16 cellular contexts compared by ENCODE assay signal in the genomic region with DNA sequence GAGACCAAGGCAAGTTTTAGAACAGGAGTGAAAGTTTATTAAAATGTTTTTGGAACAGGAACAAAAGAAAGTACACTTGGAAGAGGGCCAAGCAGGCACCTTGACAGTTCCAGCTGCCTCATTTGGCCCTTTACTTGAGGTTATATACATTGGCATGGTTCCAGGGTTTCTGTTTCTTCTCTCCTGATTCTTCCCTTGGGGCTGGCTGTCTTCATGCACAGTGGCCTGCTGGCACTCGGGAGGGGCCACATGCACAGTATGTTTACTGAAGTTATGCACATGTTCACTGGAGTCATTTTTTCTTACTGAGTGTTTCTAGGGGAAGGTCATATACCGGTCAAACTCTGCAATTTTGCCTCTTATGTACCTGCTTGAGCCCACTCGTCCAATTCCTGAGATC.
DNase-seq lines count a peak whose midpoint lies in the region; TF ChIP-seq lines count a peak whose summit lies in the region.
"Had no signal": no experiment of that assay in that cellular context is flagged by ENCODE, and none has a peak within 500 bp of the region (broad histone marks: within the 10 kb centered on the region; RNA-seq: fewer than 3 reads in every experiment).

No MANE protein-coding gene starts in this region.

- 20% methylated on average over 3 of the region's 3 CpGs for WGBS in prostate gland

- TF ChIP-seq POLR2A in prostate gland (IDR thresholded peaks at IDR 0.05) = no peak

- peak overlapping the region in 1 of 2 donors; percentile 28 for H3K27ac ChIP-seq in prostate gland
- H3K27ac ChIP-seq: GM23248, HL-60, SJCRH30 had no signal

- H3K4me1 ChIP-seq in prostate gland (replicated peaks) = no peaks in the 10 kb centered on the region
- H3K4me1 ChIP-seq: SJCRH30 had no signal

- intact Hi-C loops in prostate gland (cut with DNase I) = no loop called here

- no peaks in the 10 kb centered on the region for H3K27me3 ChIP-seq in prostate gland (replicated peaks; ENCODE audit: insufficient read depth)
- H3K27me3 ChIP-seq: SJCRH30 had no signal

- no peaks in the 10 kb centered on the region for H3K36me3 ChIP-seq in prostate gland
- H3K36me3 ChIP-seq: SJCRH30 had no signal

- no peak for TF ChIP-seq CTCF in prostate gland (IDR thresholded peaks at IDR 0.05)

- peak; percentile 6 for DNase-seq in H4 (ENCODE audit: low spot score)
- peak; percentile 60 for DNase-seq in NCI-H2029 treated with DMSO at 0.1 percent for 48 hours (lab: John Stamatoyannopoulos, UW)
- DNase-seq in astrocyte of the hippocampus (ENCODE audit: low read depth, low spot score) = peak; percentile 1
- DNase-seq in prostate gland (ENCODE audit: low spot score) = peak; percentile 65
- DNase-seq in Ammon's horn (ENCODE audit: low spot score) = no peak
- DNase-seq in LoVo (ENCODE audit: low spot score) = no peak
- no peak for DNase-seq in T1000 (lab: John Stamatoyannopoulos, UW)
- DNase-seq: activated CD4-positive, alpha-beta memory T cell treated with anti-CD3 and anti-CD28 coated beads, Interleukin-2, amount 10 ng/mL, durations not matched to agents 7 days and 5 days; anterior cingulate cortex; CD4-positive, alpha-beta T cell; GM23248; NCI-H774; stimulated activated naive CD4-positive, alpha-beta T cell treated with Interleukin-2 at 50 U/mL for 16 hours had no signal

- H3K4me3 ChIP-seq in prostate gland = no peak overlapping the region
- H3K4me3 ChIP-seq: GM23248, lung, SJCRH30 had no signal

- H3K9me3 ChIP-seq in prostate gland = no peaks in the 10 kb centered on the region
- H3K9me3 ChIP-seq: SJCRH30 had no signal

Comparison
In these comparisons a context has a peak if more than half of its experiments do, and no peak if none do; other contexts are left out.
1. DNase-seq: peak in H4 (single experiment), NCI-H2029 treated with DMSO at 0.1 percent for 48 hours (single experiment), astrocyte of the hippocampus (single experiment) and prostate gland (single experiment); none in Ammon's horn (single experiment), LoVo (single experiment) and T1000 (single experiment).